In the genomic region with DNA sequence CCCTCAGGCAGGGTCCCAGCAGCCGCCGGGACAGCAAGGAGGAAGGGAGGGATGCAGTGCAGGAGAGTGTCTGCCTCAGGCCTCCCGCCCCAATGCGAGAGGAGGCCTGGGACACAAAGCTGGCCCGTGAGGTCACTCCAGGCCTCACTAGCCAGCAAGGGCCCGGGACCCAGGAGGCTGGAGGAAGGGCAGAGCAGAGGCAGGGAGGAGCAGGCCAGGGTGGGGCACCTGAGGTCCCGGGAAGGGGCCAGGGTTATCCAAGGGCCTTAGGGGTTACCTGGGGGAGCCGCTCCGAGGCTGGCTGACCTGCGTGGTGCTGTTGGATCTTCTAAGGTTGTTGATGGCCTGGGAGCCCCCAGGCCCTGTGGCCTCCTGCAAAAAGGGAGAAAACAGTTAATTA, we compare ENCODE assay signal across 35 cellular contexts. TPM values are rescaled to one million over a fixed set of nuclear protein-coding genes. Genes with fewer than 3 reads are reported as not detected.
"Had no signal": no experiment of that assay in that cellular context is flagged by ENCODE, and none has a peak within 500 bp of the region (broad histone marks: within the 10 kb centered on the region; RNA-seq: fewer than 3 reads in every experiment).

No MANE protein-coding gene starts in this region.

- H3K27me3 ChIP-seq: adrenal gland, body of pancreas, esophagus muscularis mucosa, foreskin keratinocyte, gastrocnemius medialis, heart left ventricle had no signal

- ATAC-seq: activated CD4-positive, CD25-positive, alpha-beta regulatory T cell treated with anti-CD3 and anti-CD28 coated beads, Interleukin-2, amount 50 U/mL, for 24 hours; activated CD8-positive, alpha-beta T cell treated with anti-CD3 and anti-CD28 coated beads for 36 hours; activated naive CD8-positive, alpha-beta T cell treated with anti-CD3 and anti-CD28 coated beads, Interleukin-2, amount 50 U/mL, for 24 hours; body of pancreas; effector memory CD8-positive, alpha-beta T cell; foreskin keratinocyte; gastrocnemius medialis; heart left ventricle had no signal

- H3K4me3 ChIP-seq: adrenal gland, body of pancreas, esophagus muscularis mucosa, gastrocnemius medialis, heart left ventricle had no signal

- DNase-seq: activated B cell treated with CpG ODN at 0.5 μM for 24 hours; activated CD4-positive, alpha-beta T cell treated with anti-CD3 and anti-CD28 coated beads for 48 hours; activated CD4-positive, alpha-beta T cell treated with anti-CD3 and anti-CD28 coated beads, Interleukin-2, amount 50 U/mL, for 1 hour; activated CD4-positive, alpha-beta T cell treated with anti-CD3 and anti-CD28 coated beads, Interleukin-2, amount 50 U/mL, for 48 hours; activated CD8-positive, alpha-beta memory T cell treated with anti-CD3 and anti-CD28 coated beads for 24 hours; activated CD8-positive, alpha-beta memory T cell treated with anti-CD3 and anti-CD28 coated beads, Interleukin-2, amount 50 U/mL, for 4 hours; activated CD8-positive, alpha-beta T cell treated with anti-CD3 and anti-CD28 coated beads for 36 hours; activated effector memory CD4-positive, alpha-beta T cell treated with anti-CD3 and anti-CD28 coated beads, Interleukin-2, amount 50 U/mL, for 16 hours; activated naive CD4-positive, alpha-beta T cell treated with anti-CD3 and anti-CD28 coated beads for 36 hours; activated naive CD8-positive, alpha-beta T cell treated with anti-CD3 and anti-CD28 coated beads for 36 hours; activated naive CD8-positive, alpha-beta T cell treated with anti-CD3 and anti-CD28 coated beads, Interleukin-2, amount 50 U/mL, for 24 hours; activated T-cell treated with anti-CD3 and anti-CD28 coated beads, Interleukin-2, amount 50 U/mL, for 1 hour; activated T-cell treated with anti-CD3 and anti-CD28 coated beads, Interleukin-2, amount 50 U/mL, for 48 hours; adrenal gland; amygdala; aorta; body of pancreas; caudate nucleus; cortex of kidney; dermis blood vessel endothelial cell; effector CD4-positive, alpha-beta T cell; effector memory CD8-positive, alpha-beta T cell; erythroblast; foreskin keratinocyte; gastrocnemius medialis; glutamatergic neuron; heart left ventricle; T1000; WERI-Rb-1 had no signal

- H3K9me3 ChIP-seq: adrenal gland, body of pancreas, esophagus muscularis mucosa, gastrocnemius medialis, heart left ventricle had no signal

- H3K36me3 ChIP-seq: adrenal gland, gastrocnemius medialis had no signal

- H3K27ac ChIP-seq: adrenal gland, body of pancreas, esophagus muscularis mucosa, foreskin keratinocyte, gastrocnemius medialis, heart left ventricle, WERI-Rb-1 had no signal

- H3K4me1 ChIP-seq: adrenal gland, body of pancreas, foreskin keratinocyte, gastrocnemius medialis had no signal

RNA-seq across cellular contexts. Expression of a gene that starts 43.3 kb away (rescaled TPM):
- total RNA-seq: activated B cell treated with CpG ODN at 0.5 μM for 24 hours; activated CD8-positive, alpha-beta T cell treated with anti-CD3 and anti-CD28 coated beads for 36 hours; activated naive CD4-positive, alpha-beta T cell treated with anti-CD3 and anti-CD28 coated beads for 36 hours; activated naive CD8-positive, alpha-beta T cell treated with anti-CD3 and anti-CD28 coated beads for 36 hours; activated T-helper 1 cell treated with anti-CD3 and anti-CD28 coated beads, Interleukin-12 subunit alpha, Interleukin-12 subunit beta, Interleukin-2, Interleukin-4 antibody, amounts not matched to agents 30 ng/mL and 10 ng/mL and 1 ng/mL, durations not matched to agents 14 hours and 24 hours and 36 hours; activated T-helper 2 cell treated with anti-CD3 and anti-CD28 coated beads, Interferon-gamma antibody, Interleukin-2, Interleukin-4, amounts not matched to agents 10 μg/mL and 5 μg/mL and 100 μg/mL, durations not matched to agents 14 hours and 24 hours and 36 hours; adrenal gland; aorta; body of pancreas; chondrocyte; dermis blood vessel endothelial cell; esophagus muscularis mucosa; foreskin keratinocyte; gastrocnemius medialis; heart left ventricle; T-helper 2 cell treated with Interferon-gamma antibody and Interleukin-4, amounts not matched to agents 100 ng/mL and 5 ng/mL, for 36 hours had no signal
